In the genomic region with DNA sequence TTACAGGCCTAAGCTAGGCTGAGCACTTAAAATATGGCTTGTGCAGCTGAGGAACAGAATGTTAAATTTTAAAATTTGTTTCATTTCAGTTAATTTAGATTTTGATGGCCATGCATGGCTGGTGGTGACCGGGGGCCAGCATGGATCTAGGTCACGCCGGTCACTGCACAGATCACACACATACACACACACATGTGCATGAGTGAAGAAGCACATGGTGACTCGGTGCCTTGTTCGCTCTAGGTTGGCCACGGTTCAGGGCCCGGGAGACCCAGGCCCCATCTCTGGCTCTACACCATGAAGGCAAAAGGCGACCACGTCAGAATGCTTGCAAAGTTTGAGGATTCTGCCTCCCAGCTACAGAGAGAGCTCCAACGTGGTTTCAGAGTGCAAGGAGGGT, we compare ENCODE assay signal across 29 cellular contexts. TPM values are rescaled to one million over a fixed set of nuclear protein-coding genes. Genes with fewer than 3 reads are reported as not detected.
"Had no signal": no experiment of that assay in that cellular context is flagged by ENCODE, and none has a peak within 500 bp of the region (broad histone marks: within the 10 kb centered on the region; RNA-seq: fewer than 3 reads in every experiment).

No MANE protein-coding gene starts in this region.

- H3K9me3 ChIP-seq: stomach, suprapubic skin, testis, thoracic aorta, thyroid gland, tibial artery, transverse colon, upper lobe of left lung, upper lobe of right lung, uterus, vagina had no signal

- H3K4me1 ChIP-seq: stomach, suprapubic skin, testis, thyroid gland, tibial artery, tibial nerve, transverse colon, upper lobe of left lung, upper lobe of right lung, uterus, vagina had no signal

- H3K27me3 ChIP-seq: testis, thyroid gland, tibial nerve, transverse colon, upper lobe of left lung, upper lobe of right lung, uterus, vagina had no signal

- FAIRE-seq: urothelium cell line had no signal

- H3K27ac ChIP-seq: stomach, suprapubic skin, testis, thoracic aorta, thyroid gland, tibial artery, tibial nerve, transverse colon, upper lobe of left lung, upper lobe of right lung, uterus, vagina had no signal

- H3K36me3 ChIP-seq: stomach, suprapubic skin, thoracic aorta, thyroid gland, tibial artery, tibial nerve, transverse colon, upper lobe of left lung, upper lobe of right lung, uterus, vagina had no signal

- H3K4me3 ChIP-seq: stomach, suprapubic skin, testis, thoracic aorta, thyroid gland, tibial artery, tibial nerve, transverse colon, upper lobe of left lung, upper lobe of right lung, uterus, vagina had no signal

- DNase-seq: stimulated activated CD4-positive, alpha-beta T cell treated with anti-CD3 and anti-CD28 coated beads, Interleukin-2, amount 100 ng/mL, for 48 hours; stimulated activated CD4-positive, alpha-beta T cell treated with anti-CD3 and anti-CD28 coated beads, Interleukin-4, amount 100 ng/mL, for 1 hour; stimulated activated CD4-positive, alpha-beta T cell treated with anti-CD3 and anti-CD28 coated beads, Interleukin-4, amount 100 ng/mL, for 24 hours; stimulated activated CD4-positive, alpha-beta T cell treated with anti-CD3 and anti-CD28 coated beads, Interleukin-4, amount 100 ng/mL, for 4 hours; stimulated activated CD8-positive, alpha-beta memory T cell treated with anti-CD3 and anti-CD28 coated beads, Interleukin-4, amount 100 ng/mL, for 48 hours; stimulated activated naive B cell treated with anti-CD40 and anti-IgM and Interleukin-4, amounts not matched to agents 10 μg/mL and 1 μg/mL and 100 μg/mL, for 72 hours; stimulated activated naive CD4-positive, alpha-beta T cell; stimulated activated naive CD4-positive, alpha-beta T cell treated with Interleukin-2 at 50 U/mL for 16 hours; stimulated activated naive CD8-positive, alpha-beta T cell treated with anti-CD3 and anti-CD28 coated beads, Interleukin-15, amount 100 ng/mL, for 72 hours; stimulated activated naive CD8-positive, alpha-beta T cell treated with anti-CD3 and anti-CD28 coated beads, Interleukin-15, Interleukin-2, amounts not matched to agents 100 U/mL and 50 U/mL, for 24 hours; stomach; substantia nigra; testis; thyroid gland; tibial artery; transverse colon; trophoblast cell; upper lobe of left lung; upper lobe of right lung; uterus had no signal

- ATAC-seq: stimulated activated effector memory CD8-positive, alpha-beta T cell treated with anti-CD3 and anti-CD28 coated beads, Interleukin-12 subunit alpha, Interleukin-12 subunit beta, amount 100 ng/mL, for 72 hours; stimulated activated memory B cell treated with anti-CD40 and anti-IgM and Interleukin-4, amounts not matched to agents 10 μg/mL and 1 μg/mL and 100 μg/mL, for 72 hours; stimulated activated naive B cell treated with anti-CD40 and anti-IgM and Interleukin-4, amounts not matched to agents 10 μg/mL and 1 μg/mL and 100 μg/mL, for 72 hours; stimulated activated naive CD8-positive, alpha-beta T cell treated with anti-CD3 and anti-CD28 coated beads, Interleukin-15, amount 100 ng/mL, for 72 hours; stimulated activated naive CD8-positive, alpha-beta T cell treated with anti-CD3 and anti-CD28 coated beads, Interleukin-15, Interleukin-2, amounts not matched to agents 100 U/mL and 50 U/mL, for 24 hours; upper lobe of right lung had no signal

RNA-seq across cellular contexts. Expression of gene ZFR2, which starts 28.0 kb away (rescaled TPM):
- total RNA-seq: subcutaneous adipose tissue, thoracic aorta, thyroid gland, tibial nerve, transverse colon, urinary bladder, uterus, vagina had no signal

RNA-seq across cellular contexts. Expression of gene ATCAY, which starts 39.7 kb away (rescaled TPM):
- total RNA-seq: subcutaneous adipose tissue, suprapubic skin, thoracic aorta, tibial nerve, upper lobe of left lung, upper lobe of right lung had no signal
